Comparison of ENCODE assay signal across 1 cellular context in genomic region chr6:3906191-3907019, GRCh38.
TF ChIP-seq lines count a peak whose summit lies in the region.

No MANE protein-coding gene starts in this region.

TF ChIP-seq in HepG2, 621 proteins besides CTCF, POLR2A, EP300 and RAD21 (continued from another document and continues in another):
- TF ChIP-seq DZIP1 (CRISPR knock-in tag; IDR thresholded peaks at IDR 0.05) (peak; percentile 48; the same call in 1 of the 2 replicates), ISX (CRISPR knock-in tag; conservative IDR thresholded peaks at IDR 0.05) (peak; percentile 60; the same call in 1 of the 2 replicates), SALL2 (CRISPR knock-in tag; IDR thresholded peaks at IDR 0.05) (0 out of 2 replicates have a peak, but pooled peaks have one; percentile 80), ZBTB8A (CRISPR knock-in tag; IDR thresholded peaks at IDR 0.05; ENCODE audit: borderline replicate concordance, low read depth) (no peak; the same call in 1 of the 2 replicates), ZNF761 (CRISPR knock-in tag; conservative IDR thresholded peaks at IDR 0.05) (peak; percentile 78; the same call in 1 of the 2 replicates), ZBTB38 (CRISPR knock-in tag; IDR thresholded peaks at IDR 0.05) (peak; percentile 68; the same call in 1 of the 2 replicates), ZNF768 (CRISPR knock-in tag; IDR thresholded peaks at IDR 0.05) (0 out of 2 replicates have a peak, but pooled peaks have one; percentile 23), FOXP1 (IDR thresholded peaks at IDR 0.05) (no peak), FOXP1 (CRISPR knock-in tag; IDR thresholded peaks at IDR 0.05) (peak; percentile 54), RFX5 (IDR thresholded peaks at IDR 0.05; ENCODE audit: low read depth, low read length) (no peak), SOX13 (IDR thresholded peaks at IDR 0.05) (peak; percentile 72), SOX13 (CRISPR knock-in tag; conservative IDR thresholded peaks at IDR 0.05 in 1 of 2, IDR thresholded peaks at IDR 0.05 in 1 of 2) (peak in 1 of 2 experiments; percentile 95; a peak in 2 of 4 replicates), ZFP1 (CRISPR knock-in tag; IDR thresholded peaks at IDR 0.05) (peak; percentile 58; the same call in 1 of the 2 replicates), ZNF207 (IDR thresholded peaks at IDR 0.05; ENCODE audit: borderline replicate concordance) (no peak), GABPB1 (CRISPR knock-in tag; IDR thresholded peaks at IDR 0.05) (peak; percentile 18), ZNF562 (CRISPR knock-in tag; IDR thresholded peaks at IDR 0.05; ENCODE audit: borderline replicate concordance) (no peak), U2AF1 (optimal IDR thresholded peaks at IDR 0.05; ENCODE audit: low read depth, low read length) (no peak), TFAP4 (IDR thresholded peaks at IDR 0.05; ENCODE audit: borderline replicate concordance, low read depth) (peak; percentile 75; the same call in 1 of the 2 replicates), BCL6 (CRISPR knock-in tag; IDR thresholded peaks at IDR 0.05) (peak; percentile 87), CCAR2 (optimal IDR thresholded peaks at IDR 0.05; ENCODE audit: low read depth, low read length) (no peak), ZNF383 (CRISPR knock-in tag; IDR thresholded peaks at IDR 0.05; ENCODE audit: borderline replicate concordance) (0 out of 2 replicates have a peak, but pooled peaks have one; percentile 84), FOXO4 (CRISPR knock-in tag; conservative IDR thresholded peaks at IDR 0.05) (0 out of 2 replicates have a peak, but pooled peaks have one; percentile 75), ZNF564 (CRISPR knock-in tag; IDR thresholded peaks at IDR 0.05) (peak; percentile 94), STAT5B (CRISPR knock-in tag; IDR thresholded peaks at IDR 0.05) (no peak), E2F1 (CRISPR knock-in tag; IDR thresholded peaks at IDR 0.05) (0 out of 2 replicates have a peak, but pooled peaks have one; percentile 39), TBX3 (IDR thresholded peaks at IDR 0.05; ENCODE audit: borderline replicate concordance) (no peak), CSRNP1 (CRISPR knock-in tag; IDR thresholded peaks at IDR 0.05) (no peak), ZMAT5 (CRISPR knock-in tag; IDR thresholded peaks at IDR 0.05; ENCODE audit: borderline replicate concordance, low read depth) (no peak), ZNF407 (CRISPR knock-in tag; IDR thresholded peaks at IDR 0.05; ENCODE audit: not compliant biosample characterization) (no peak), ZNF720 (CRISPR knock-in tag; IDR thresholded peaks at IDR 0.05) (no peak; the same call in 1 of the 2 replicates), KDM5B (CRISPR knock-in tag; IDR thresholded peaks at IDR 0.05; ENCODE audit: borderline replicate concordance) (peak; percentile 93; the same call in 1 of the 2 replicates), ZFP36L2 (CRISPR knock-in tag; IDR thresholded peaks at IDR 0.05) (no peak), ZNF777 (CRISPR knock-in tag; IDR thresholded peaks at IDR 0.05) (peak; percentile 38; the same call in 1 of the 2 replicates), ZBTB49 (CRISPR knock-in tag; IDR thresholded peaks at IDR 0.05; ENCODE audit: borderline replicate concordance) (no peak), ZNF24 (IDR thresholded peaks at IDR 0.05) (no peak), MAX (IDR thresholded peaks at IDR 0.05) (peak; percentile 98)
